21 cellular contexts compared by ENCODE assay signal in the genomic region with DNA sequence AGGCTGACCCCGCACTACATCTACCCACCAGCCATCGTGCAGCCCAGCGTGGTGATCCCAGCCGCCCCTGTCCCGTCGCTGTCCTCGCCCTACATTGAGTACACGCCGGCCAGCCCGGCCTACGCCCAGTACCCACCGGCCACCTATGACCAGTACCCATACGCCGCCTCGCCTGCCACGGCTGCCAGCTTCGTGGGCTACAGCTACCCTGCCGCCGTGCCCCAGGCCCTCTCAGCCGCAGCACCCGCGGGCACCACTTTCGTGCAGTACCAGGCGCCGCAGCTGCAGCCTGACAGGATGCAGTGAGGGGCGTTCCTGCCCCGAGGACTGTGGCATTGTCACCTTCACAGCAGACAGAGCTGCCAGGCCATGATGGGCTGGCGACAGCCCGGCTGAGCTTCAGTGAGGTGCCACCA. TPM values are rescaled to one million over a fixed set of nuclear protein-coding genes. Genes with fewer than 3 reads are reported as not detected.
DNase-seq lines count a peak whose midpoint lies in the region; ATAC-seq and TF ChIP-seq lines count a peak whose summit lies in the region.
"Had no signal": no experiment of that assay in that cellular context is flagged by ENCODE, and none has a peak within 500 bp of the region (broad histone marks: within the 10 kb centered on the region; RNA-seq: fewer than 3 reads in every experiment).

No MANE protein-coding gene starts in this region.

- H3K4me1 ChIP-seq in CD4-positive, alpha-beta memory T cell (ENCODE audit: insufficient read depth, low read length): peaks cover 43% of the 10 kb centered on the region
- H3K4me1 ChIP-seq in psoas muscle (peaks cover 55% of the 10 kb centered on the region), endodermal cell (ENCODE audit: control insufficient read depth, insufficient read depth, low read length) (no peaks in the 10 kb centered on the region), esophagus squamous epithelium (peaks cover 5 to 35% (median 7%) of the 10 kb centered on the region in 3 donors)
- H3K4me1 ChIP-seq: Caco-2 had no signal

- TF ChIP-seq POLR2A in esophagus squamous epithelium (IDR thresholded peaks at IDR 0.05): no peak

- no peak overlapping the region for H3K4me3 ChIP-seq in CD4-positive, alpha-beta memory T cell (ENCODE audit: low read length in 2 of 2)
- no peak overlapping the region for H3K4me3 ChIP-seq in psoas muscle
- no peak overlapping the region for H3K4me3 ChIP-seq in endodermal cell (ENCODE audit: low read length)
- no peak overlapping the region for H3K4me3 ChIP-seq in esophagus squamous epithelium
- H3K4me3 ChIP-seq: lung, transverse colon had no signal

- H3K27me3 Mint-ChIP-seq in CD4-positive, alpha-beta memory T cell: no peaks in the 10 kb centered on the region
- no peaks in the 10 kb centered on the region for H3K27me3 Mint-ChIP-seq in T-helper 17 cell
- no peaks in the 10 kb centered on the region for H3K27me3 Mint-ChIP-seq in endodermal cell (ENCODE audit: insufficient read depth)
- H3K27me3 Mint-ChIP-seq: activated naive CD8-positive, alpha-beta T cell treated with anti-CD3 and anti-CD28 coated beads, Interleukin-2, amount 10 ng/mL, durations not matched to agents 7 days and 5 days; brain; stimulated activated memory B cell treated with anti-CD40 and anti-IgM and Interleukin-4, amounts not matched to agents 10 μg/mL and 1 μg/mL and 100 μg/mL, for 72 hours had no signal

- H3K9ac ChIP-seq in endodermal cell (ENCODE audit: extremely low read depth, low read length, poor library complexity, severe bottlenecking): no peak overlapping the region

- peak overlapping the region in 2 of 8 donors; percentile 20 to 47 for H3K4me3 Mint-ChIP-seq in CD4-positive, alpha-beta memory T cell
- peak overlapping the region; percentile 65 for H3K4me3 Mint-ChIP-seq in T-helper 17 cell
- no peak overlapping the region for H3K4me3 Mint-ChIP-seq in endodermal cell
- H3K4me3 Mint-ChIP-seq: activated naive CD8-positive, alpha-beta T cell treated with anti-CD3 and anti-CD28 coated beads, Interleukin-2, amount 10 ng/mL, durations not matched to agents 7 days and 5 days; activated T-helper 1 cell treated with anti-CD3 and anti-CD28 coated beads, Interleukin-12 subunit alpha, Interleukin-12 subunit beta, Interleukin-2, Interleukin-4 antibody, amounts not matched to agents 30 ng/mL and 10 ng/mL and 1 ng/mL, durations not matched to agents 14 hours and 24 hours and 36 hours; brain; stimulated activated memory B cell treated with anti-CD40 and anti-IgM and Interleukin-4, amounts not matched to agents 10 μg/mL and 1 μg/mL and 100 μg/mL, for 72 hours had no signal

- no peak for ATAC-seq in T-helper 17 cell
- ATAC-seq in left cardiac atrium: peak; percentile 31 to 34
- peak; percentile 5 to 15 (median 12) for ATAC-seq in psoas muscle
- no peak for ATAC-seq in GM19467 (IDR thresholded peaks at IDR 0.05; ENCODE audit: unreplicated experiment)
- ATAC-seq: stimulated activated memory B cell treated with anti-CD40 and anti-IgM and Interleukin-4, amounts not matched to agents 10 μg/mL and 1 μg/mL and 100 μg/mL, for 72 hours had no signal

- H3K27ac Mint-ChIP-seq in CD4-positive, alpha-beta memory T cell: peak overlapping the region in 5 of 7 donors; percentile 30 to 89 (median 85)
- H3K27ac Mint-ChIP-seq in T-helper 17 cell (peak overlapping the region; percentile 83), endodermal cell (no peak overlapping the region)
- H3K27ac Mint-ChIP-seq: activated T-helper 1 cell treated with anti-CD3 and anti-CD28 coated beads, Interleukin-12 subunit alpha, Interleukin-12 subunit beta, Interleukin-2, Interleukin-4 antibody, amounts not matched to agents 30 ng/mL and 10 ng/mL and 1 ng/mL, durations not matched to agents 14 hours and 24 hours and 36 hours; stimulated activated memory B cell treated with anti-CD40 and anti-IgM and Interleukin-4, amounts not matched to agents 10 μg/mL and 1 μg/mL and 100 μg/mL, for 72 hours had no signal

- peaks cover 71% of the 10 kb centered on the region for H3K36me3 ChIP-seq in CD4-positive, alpha-beta memory T cell (ENCODE audit: insufficient read depth, low read length)
- H3K36me3 ChIP-seq in psoas muscle (ENCODE audit: insufficient read depth in 1 of 2, low read depth in 1 of 2) (peaks cover 4 to 68% of the 10 kb centered on the region in 2 donors), endodermal cell (ENCODE audit: control insufficient read depth, insufficient read depth, low read length) (peaks cover 5% of the 10 kb centered on the region), esophagus squamous epithelium (peaks cover 7 to 77% (median 13%) of the 10 kb centered on the region in 3 donors)

- POLR2A ChIA-PET in CD4-positive, alpha-beta memory T cell (lab: Charles Lee; ENCODE audit: partially characterized antibody): interaction anchor here (1.1 to 5.4 kb wide), 2 partner anchors 9 to 28 kb away, joined by 3 to 26 read pairs; no protein-coding TSS in a partner anchor

- no peaks in the 10 kb centered on the region for H3K9me3 ChIP-seq in CD4-positive, alpha-beta memory T cell (ENCODE audit: control insufficient read depth in 1 of 2, low read length in 2 of 2)
- H3K9me3 ChIP-seq in T-helper 17 cell (ENCODE audit: control insufficient read depth, low read length, poor library complexity, severe bottlenecking): no peaks in the 10 kb centered on the region
- no peaks in the 10 kb centered on the region for H3K9me3 ChIP-seq in psoas muscle
- H3K9me3 ChIP-seq in endodermal cell (ENCODE audit: control insufficient read depth, low read length): no peaks in the 10 kb centered on the region
- no peaks in the 10 kb centered on the region for H3K9me3 ChIP-seq in esophagus squamous epithelium
- H3K9me3 ChIP-seq: Caco-2, transverse colon had no signal

- intact Hi-C loops in CD4-positive, alpha-beta memory T cell (cut with micrococcal nuclease): no loop called here
- intact Hi-C loops in left cardiac atrium (cut with DNase I): no loop called here
- intact Hi-C loops in psoas muscle (cut with DNase I): no loop called here
- intact Hi-C loops in esophagus squamous epithelium (cut with DNase I): no loop called here

- TF ChIP-seq CTCF in psoas muscle (IDR thresholded peaks at IDR 0.05) (no peak), endodermal cell (conservative IDR thresholded peaks at IDR 0.05) (no peak), esophagus squamous epithelium (IDR thresholded peaks at IDR 0.05) (no peak)

- WGBS in psoas muscle, 3 donors: 85 to 92% (median 88%) methylated on average over 29 of the region's 29 CpGs
- WGBS in endodermal cell (ENCODE audit: insufficient coverage in 1 of 2, insufficient read length in 1 of 2), 2 experiments: 94% methylated on average over 29 of the region's 29 CpGs
- 71 to 94% methylated on average over 7 to 22 of the region's 29 CpGs for WGBS in esophagus squamous epithelium, 2 donors

- H3K4me1 Mint-ChIP-seq in CD4-positive, alpha-beta memory T cell: peaks cover 8 to 37% (median 27%) of the 10 kb centered on the region in 4 donors
- H3K4me1 Mint-ChIP-seq in T-helper 17 cell (peaks cover 27% of the 10 kb centered on the region), endodermal cell (no peaks in the 10 kb centered on the region)

- H3K36me3 Mint-ChIP-seq in CD4-positive, alpha-beta memory T cell: peaks cover 27 to 65% of the 10 kb centered on the region in 2 donors
- H3K36me3 Mint-ChIP-seq in T-helper 17 cell (ENCODE audit: low read depth): no peaks in the 10 kb centered on the region
- H3K36me3 Mint-ChIP-seq in endodermal cell (ENCODE audit: low read depth): peaks cover 18% of the 10 kb centered on the region

- no peak for DNase-seq in CD4-positive, alpha-beta memory T cell
- DNase-seq in T-helper 17 cell (no peak), left cardiac atrium (no peak), psoas muscle (peak in 1 of 2 donors; percentile 12), endodermal cell (no peak), esophagus squamous epithelium (lab: John Stamatoyannopoulos, UW) (no peak)
- DNase-seq: activated CD4-positive, alpha-beta T cell treated with anti-CD3 and anti-CD28 coated beads for 1 hour; activated naive CD8-positive, alpha-beta T cell treated with anti-CD3 and anti-CD28 coated beads, Interleukin-2, amount 10 ng/mL, durations not matched to agents 7 days and 5 days; Caco-2; cortex of kidney; hippocampal formation; MM.1S; NCI-H146; NCI-H69; transverse colon had no signal

- CTCF ChIA-PET in CD4-positive, alpha-beta memory T cell (lab: Charles Lee; ENCODE audit: partially characterized antibody): no interaction called here

- H3K27ac ChIP-seq in CD4-positive, alpha-beta memory T cell (ENCODE audit: low read depth, low read length): no peak overlapping the region
- peak overlapping the region; percentile 74 for H3K27ac ChIP-seq in psoas muscle
- H3K27ac ChIP-seq in endodermal cell (ENCODE audit: low read depth, low read length): no peak overlapping the region
- peak overlapping the region in 1 of 4 donors; percentile 70 for H3K27ac ChIP-seq in esophagus squamous epithelium
- H3K27ac ChIP-seq: HL-60 had no signal

- no peaks in the 10 kb centered on the region for H3K27me3 ChIP-seq in CD4-positive, alpha-beta memory T cell (ENCODE audit: insufficient read depth, low read length)
- H3K27me3 ChIP-seq in psoas muscle (ENCODE audit: insufficient read depth in 3 of 3, low read length in 2 of 3) (no peaks in the 10 kb centered on the region), endodermal cell (ENCODE audit: control insufficient read depth, insufficient read depth, low read length, poor library complexity, severe bottlenecking) (no peaks in the 10 kb centered on the region), esophagus squamous epithelium (no peaks in the 10 kb centered on the region)
- H3K27me3 ChIP-seq: transverse colon had no signal

- peaks cover 0 to 7% (median 0%) of the 10 kb centered on the region in 8 donors for H3K9me3 Mint-ChIP-seq in CD4-positive, alpha-beta memory T cell
- no peaks in the 10 kb centered on the region for H3K9me3 Mint-ChIP-seq in endodermal cell
- H3K9me3 Mint-ChIP-seq: activated naive CD8-positive, alpha-beta T cell treated with anti-CD3 and anti-CD28 coated beads, Interleukin-2, amount 10 ng/mL, durations not matched to agents 7 days and 5 days; activated T-helper 1 cell treated with anti-CD3 and anti-CD28 coated beads, Interleukin-12 subunit alpha, Interleukin-12 subunit beta, Interleukin-2, Interleukin-4 antibody, amounts not matched to agents 30 ng/mL and 10 ng/mL and 1 ng/mL, durations not matched to agents 14 hours and 24 hours and 36 hours; brain; stimulated activated memory B cell treated with anti-CD40 and anti-IgM and Interleukin-4, amounts not matched to agents 10 μg/mL and 1 μg/mL and 100 μg/mL, for 72 hours had no signal

RNA-seq across cellular contexts. Expression of gene RBM38, which starts 16.4 kb away (rescaled TPM):
- total RNA-seq in CD4-positive, alpha-beta memory T cell: 10 to 100 TPM; 76.0 to 79.6 TPM
- polyA plus RNA-seq in CD4-positive, alpha-beta memory T cell: 10 to 100 TPM; 33.1 to 97.8 TPM
- total RNA-seq in T-helper 17 cell (100 to 1,000 TPM; 176 to 257 TPM), left cardiac atrium (100 to 1,000 TPM in 1 of 2 donors, 10 to 100 TPM in 1; 78.6 to 101 TPM), psoas muscle (100 to 1,000 TPM in 2 of 4 donors, 10 to 100 TPM in 2; 73.2 to 202 (median 93.0) TPM), endodermal cell (10 to 100 TPM; 29.0 to 30.2 TPM), esophagus squamous epithelium (10 to 100 TPM in 3 of 4 donors, 1 to 10 TPM in 1; 9.1 to 21.0 (median 13.3) TPM)
- polyA plus RNA-seq in psoas muscle: 100 to 1,000 TPM; 135 to 308 (median 144) TPM
- polyA plus RNA-seq in endodermal cell (2013, experiment 1 of 2): 58.7 TPM
- 59.5 TPM for polyA plus RNA-seq in endodermal cell (2013, experiment 2 of 2)

RNA-seq across cellular contexts. Expression of gene RAE1, which starts 56.5 kb away (rescaled TPM):
- total RNA-seq in CD4-positive, alpha-beta memory T cell: 10 to 100 TPM; 30.9 to 33.8 TPM
- polyA plus RNA-seq in CD4-positive, alpha-beta memory T cell: 10 to 100 TPM; 31.7 to 43.9 TPM
- total RNA-seq in T-helper 17 cell (10 to 100 TPM; 40.5 to 40.6 TPM), left cardiac atrium (10 to 100 TPM; 14.3 to 14.5 TPM), psoas muscle (10 to 100 TPM in 3 of 4 donors, 1 to 10 TPM in 1; 9.1 to 17.3 (median 14.4) TPM), endodermal cell (10 to 100 TPM; 41.2 to 43.8 TPM), esophagus squamous epithelium (10 to 100 TPM; 24.4 to 42.7 (median 28.3) TPM)
- polyA plus RNA-seq in psoas muscle: 10 to 100 TPM; 13.9 to 23.6 (median 18.9) TPM
- 46.4 TPM for polyA plus RNA-seq in endodermal cell (2013, experiment 1 of 2)
- 42.3 TPM for polyA plus RNA-seq in endodermal cell (2013, experiment 2 of 2)

Comparison
In these comparisons a context has a peak if more than half of its experiments do, and no peak if none do; other contexts are left out.
1. ATAC-seq: peak in left cardiac atrium (2 of 2) and psoas muscle (4 of 4); none in T-helper 17 cell (single experiment) and GM19467 (single experiment).